17 cellular contexts compared by ENCODE assay signal in genomic region chr4:37693450-37694190, GRCh38. TPM values are rescaled to one million over a fixed set of nuclear protein-coding genes. Genes with fewer than 3 reads are reported as not detected.
DNase-seq lines count a peak whose midpoint lies in the region; ATAC-seq, FAIRE-seq and TF ChIP-seq lines count a peak whose summit lies in the region.
"Had no signal": no experiment of that assay in that cellular context is flagged by ENCODE, and none has a peak within 500 bp of the region (broad histone marks: within the 10 kb centered on the region; RNA-seq: fewer than 3 reads in every experiment).

No MANE protein-coding gene starts in this region.

- H3K36me3 ChIP-seq in right atrium auricular region: no peaks in the 10 kb centered on the region
- H3K36me3 ChIP-seq: Peyer's patch had no signal

- ATAC-seq in HG03520 (IDR thresholded peaks at IDR 0.05; ENCODE audit: unreplicated experiment): no peak
- ATAC-seq: activated CD8-positive, alpha-beta memory T cell treated with anti-CD3 and anti-CD28 coated beads, Interleukin-2, amount 10 ng/mL, durations not matched to agents 7 days and 5 days; naive thymus-derived CD4-positive, alpha-beta T cell; sciatic nerve had no signal

- DNase-seq in GM03348 (ENCODE audit: low spot score) (peak; percentile 71), RCC 7860 (ENCODE audit: low spot score) (peak; percentile 95), epithelial cell of esophagus (ENCODE audit: low read depth) (peak; percentile 92), retinal pigment epithelial cell (ENCODE audit: low read depth) (peak; percentile 41), right atrium auricular region (ENCODE audit: low spot score) (no peak), NCI-H510A (lab: John Stamatoyannopoulos, UW) (no peak), NCI-H2029 treated with DMSO at 0.1 percent for 48 hours (lab: John Stamatoyannopoulos, UW) (no peak)
- DNase-seq: activated CD8-positive, alpha-beta memory T cell treated with anti-CD3 and anti-CD28 coated beads, Interleukin-2, amount 10 ng/mL, durations not matched to agents 7 days and 5 days; CD8-positive, alpha-beta memory T cell; glutamatergic neuron; naive thymus-derived CD4-positive, alpha-beta T cell; NCI-H1105; NCI-H446; Peyer's patch; substantia nigra had no signal

- TF ChIP-seq CTCF in epithelial cell of esophagus (IDR thresholded peaks at IDR 0.05; ENCODE audit: insufficient read depth, low read depth, low read length, missing control alignments) (no peak), retinal pigment epithelial cell (conservative IDR thresholded peaks at IDR 0.05; ENCODE audit: low read depth, low read length) (no peak), right atrium auricular region (IDR thresholded peaks at IDR 0.05) (no peak)

- no peaks in the 10 kb centered on the region for H3K4me1 ChIP-seq in right atrium auricular region
- H3K4me1 ChIP-seq: Peyer's patch had no signal

- peak; percentile 95 for FAIRE-seq in RCC 7860 (lab: Jason Lieb, UNC)

- H3K4me3 ChIP-seq in epithelial cell of esophagus (ENCODE audit: low read length) (no peak overlapping the region), retinal pigment epithelial cell (ENCODE audit: low read length) (no peak overlapping the region), right atrium auricular region (no peak overlapping the region)
- H3K4me3 ChIP-seq: Peyer's patch had no signal

- H3K9me3 ChIP-seq in right atrium auricular region: no peaks in the 10 kb centered on the region
- H3K9me3 ChIP-seq: Peyer's patch had no signal

- H3K27ac ChIP-seq in right atrium auricular region: no peak overlapping the region
- H3K27ac ChIP-seq: Peyer's patch had no signal

- H3K27me3 ChIP-seq in right atrium auricular region: no peaks in the 10 kb centered on the region
- H3K27me3 ChIP-seq: Peyer's patch had no signal

RNA-seq across cellular contexts. Expression of gene RELL1, which starts 7.4 kb away (rescaled TPM):
- total RNA-seq in right atrium auricular region: 10 to 100 TPM; 25.3 to 33.9 TPM

Comparison
In these comparisons a context has a peak if more than half of its experiments do, and no peak if none do; other contexts are left out.
1. DNase-seq: peak in GM03348 (single experiment), RCC 7860 (single experiment), epithelial cell of esophagus (single experiment) and retinal pigment epithelial cell (single experiment); none in right atrium auricular region (single experiment), NCI-H510A (single experiment) and NCI-H2029 treated with DMSO at 0.1 percent for 48 hours (single experiment).